In genomic region chr2:30414951-30415350, GRCh38 we compare ENCODE assay signal across 19 cellular contexts.
"Had no signal": no experiment of that assay in that cellular context is flagged by ENCODE, and none has a peak within 500 bp of the region (broad histone marks: within the 10 kb centered on the region; RNA-seq: fewer than 3 reads in every experiment).

No MANE protein-coding gene starts in this region.

- H3K36me3 ChIP-seq: sigmoid colon, stomach had no signal

- H3K27me3 ChIP-seq: dorsolateral prefrontal cortex, foreskin keratinocyte, sigmoid colon, stomach had no signal

- H3K4me1 ChIP-seq: psoas muscle had no signal

- DNase-seq: cortex of kidney; dorsolateral prefrontal cortex; effector CD8-positive, alpha-beta T cell; foreskin keratinocyte; head of caudate nucleus; hippocampal formation; left colon; mesendoderm; naive B cell; nephron progenitor cell; psoas muscle; retina; sigmoid colon; stimulated activated CD4-positive, alpha-beta T cell treated with anti-CD3 and anti-CD28 coated beads, Interleukin-12 subunit alpha, Interleukin-12 subunit beta, amount 100 ng/mL, for 4 hours; stimulated activated naive CD4-positive, alpha-beta T cell; stomach; substantia nigra; trophoblast cell had no signal

- ATAC-seq: foreskin keratinocyte, left colon, psoas muscle had no signal

- H3K9me3 ChIP-seq: psoas muscle, sigmoid colon, stomach had no signal

- H3K27ac ChIP-seq: foreskin keratinocyte, psoas muscle, stomach had no signal

- H3K4me3 ChIP-seq: dorsolateral prefrontal cortex, psoas muscle, sigmoid colon, skin epidermis, stomach had no signal
